Comparison of ENCODE assay signal across 7 cellular contexts in genomic region chr11:60201334-60201733, GRCh38. TPM values are rescaled to one million over a fixed set of nuclear protein-coding genes. Genes with fewer than 3 reads are reported as not detected.
"Had no signal": no experiment of that assay in that cellular context is flagged by ENCODE, and none has a peak within 500 bp of the region (broad histone marks: within the 10 kb centered on the region; RNA-seq: fewer than 3 reads in every experiment).

No MANE protein-coding gene starts in this region.

RNA-seq across cellular contexts. Expression of gene MS4A6A, which starts 18.5 kb away (rescaled TPM):
- total RNA-seq: OCI-LY7, PC-3, PC-9, RPMI7951, SJCRH30, SJSA1, SK-MEL-5 had no signal

RNA-seq across cellular contexts. Expression of gene MS4A4E, which starts 41.6 kb away (rescaled TPM):
- total RNA-seq: OCI-LY7, PC-3, PC-9, RPMI7951, SJCRH30, SJSA1, SK-MEL-5 had no signal
